In the genomic region with DNA sequence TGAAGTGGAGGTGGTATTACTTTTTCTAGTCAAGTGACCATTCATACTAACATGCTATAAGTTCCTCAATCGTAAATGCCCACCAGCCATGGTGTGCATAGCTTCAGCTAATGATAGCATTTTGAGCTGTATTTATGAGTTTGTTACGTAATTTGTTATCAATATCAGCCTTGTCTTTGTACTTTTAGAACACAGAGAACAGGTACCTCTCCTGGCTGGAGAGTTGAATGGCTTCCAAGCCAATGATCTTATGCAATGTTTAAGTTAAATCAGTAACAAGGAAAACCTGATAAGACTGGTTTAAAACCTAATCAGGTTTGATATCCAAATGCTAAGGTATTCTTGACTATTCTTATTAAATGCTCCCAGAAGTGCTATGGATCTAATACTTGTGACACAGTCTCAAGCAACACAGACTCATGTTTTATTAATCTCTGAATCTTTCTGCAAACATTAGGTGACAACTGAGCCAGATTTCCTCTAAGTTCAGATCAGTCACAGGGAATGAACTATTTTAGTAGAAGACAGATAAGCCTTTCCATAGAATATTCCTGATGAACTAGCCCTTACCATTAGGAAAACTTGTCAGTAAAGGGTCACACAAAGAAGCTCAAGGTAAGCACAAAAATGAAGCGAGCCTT, we compare ENCODE assay signal across 20 cellular contexts.
"Had no signal": no experiment of that assay in that cellular context is flagged by ENCODE, and none has a peak within 500 bp of the region (broad histone marks: within the 10 kb centered on the region; RNA-seq: fewer than 3 reads in every experiment).

No MANE protein-coding gene starts in this region.

- H3K9me3 Mint-ChIP-seq: activated naive CD4-positive, alpha-beta T cell treated with anti-CD3 and anti-CD28 coated beads, Interleukin-2, amount 50 U/mL, for 24 hours; dendritic cell treated with granulocyte-macrophage colony-stimulating factor and Interleukin-4, amounts not matched to agents 40 ng/mL and 50 ng/mL, for 4 days; stimulated activated naive CD8-positive, alpha-beta T cell treated with anti-CD3 and anti-CD28 coated beads, Interleukin-15, Interleukin-2, amounts not matched to agents 100 ng/mL and 50 ng/mL, for 24 hours had no signal

- H3K4me1 ChIP-seq: esophagus squamous epithelium had no signal

- H3K27me3 Mint-ChIP-seq: activated CD4-positive, alpha-beta T cell treated with anti-CD3 and anti-CD28 coated beads for 36 hours; activated naive CD4-positive, alpha-beta T cell treated with anti-CD3 and anti-CD28 coated beads, Interleukin-2, amount 50 U/mL, for 24 hours; dendritic cell treated with granulocyte-macrophage colony-stimulating factor and Interleukin-4, amounts not matched to agents 40 ng/mL and 50 ng/mL, for 4 days; stimulated activated naive CD8-positive, alpha-beta T cell treated with anti-CD3 and anti-CD28 coated beads, Interleukin-15, Interleukin-2, amounts not matched to agents 100 ng/mL and 50 ng/mL, for 24 hours had no signal

- H3K4me3 ChIP-seq: esophagus squamous epithelium, lung, psoas muscle, skin epidermis, suprapubic skin had no signal

- H3K27ac Mint-ChIP-seq: activated CD4-positive, alpha-beta T cell treated with anti-CD3 and anti-CD28 coated beads for 36 hours; activated naive CD4-positive, alpha-beta T cell treated with anti-CD3 and anti-CD28 coated beads, Interleukin-2, amount 50 U/mL, for 24 hours; dendritic cell treated with granulocyte-macrophage colony-stimulating factor and Interleukin-4, amounts not matched to agents 40 ng/mL and 50 ng/mL, for 4 days; stimulated activated naive CD8-positive, alpha-beta T cell treated with anti-CD3 and anti-CD28 coated beads, Interleukin-15, Interleukin-2, amounts not matched to agents 100 ng/mL and 50 ng/mL, for 24 hours had no signal

- DNase-seq: activated CD4-positive, alpha-beta T cell treated with anti-CD3 and anti-CD28 coated beads for 36 hours; activated CD4-positive, alpha-beta T cell treated with anti-CD3 and anti-CD28 coated beads, Interleukin-2, amount 50 U/mL, for 48 hours; activated gamma-delta T cell; effector CD8-positive, alpha-beta T cell; esophagus squamous epithelium; left cardiac atrium; psoas muscle; right cardiac atrium; stimulated activated CD4-positive, alpha-beta T cell treated with anti-CD3 and anti-CD28 coated beads, Interleukin-15, amount 100 ng/mL, for 24 hours; stimulated activated CD4-positive, alpha-beta T cell treated with anti-CD3 and anti-CD28 coated beads, Interleukin-2, amount 100 ng/mL, for 48 hours; T-helper 2 cell; trophoblast cell had no signal

- ATAC-seq: left cardiac atrium, psoas muscle, right cardiac atrium had no signal

- H3K4me3 Mint-ChIP-seq: activated CD4-positive, alpha-beta T cell treated with anti-CD3 and anti-CD28 coated beads for 36 hours; activated naive CD4-positive, alpha-beta T cell treated with anti-CD3 and anti-CD28 coated beads, Interleukin-2, amount 50 U/mL, for 24 hours; dendritic cell treated with granulocyte-macrophage colony-stimulating factor and Interleukin-4, amounts not matched to agents 40 ng/mL and 50 ng/mL, for 4 days; neural crest cell; stimulated activated naive CD8-positive, alpha-beta T cell treated with anti-CD3 and anti-CD28 coated beads, Interleukin-15, Interleukin-2, amounts not matched to agents 100 ng/mL and 50 ng/mL, for 24 hours had no signal

- H3K9me3 ChIP-seq: esophagus squamous epithelium, psoas muscle, suprapubic skin had no signal

- H3K27ac ChIP-seq: esophagus squamous epithelium, psoas muscle, skin epidermis, suprapubic skin had no signal

- H3K36me3 Mint-ChIP-seq: activated naive CD4-positive, alpha-beta T cell treated with anti-CD3 and anti-CD28 coated beads, Interleukin-2, amount 50 U/mL, for 24 hours had no signal

- H3K27me3 ChIP-seq: esophagus squamous epithelium, suprapubic skin had no signal

- FAIRE-seq: astrocyte had no signal

- H3K4me1 Mint-ChIP-seq: activated naive CD4-positive, alpha-beta T cell treated with anti-CD3 and anti-CD28 coated beads, Interleukin-2, amount 50 U/mL, for 24 hours; neural crest cell had no signal

- H3K36me3 ChIP-seq: esophagus squamous epithelium, suprapubic skin had no signal
